Comparison of ENCODE assay signal across 21 cellular contexts in genomic region chr5:9115093-9115492, GRCh38.
"Had no signal": no experiment of that assay in that cellular context is flagged by ENCODE, and none has a peak within 500 bp of the region (broad histone marks: within the 10 kb centered on the region; RNA-seq: fewer than 3 reads in every experiment).

No MANE protein-coding gene starts in this region.

- H3K4me1 Mint-ChIP-seq: natural killer cell; stimulated activated naive B cell treated with anti-CD40 and anti-IgM and Interleukin-4, amounts not matched to agents 10 μg/mL and 1 μg/mL and 100 μg/mL, for 72 hours had no signal

- H2AFZ ChIP-seq: parathyroid adenoma had no signal

- DNase-seq: central memory CD4-positive, alpha-beta T cell; dorsolateral prefrontal cortex; effector CD4-positive, alpha-beta T cell; kidney; left lung; mesendoderm; midbrain; natural killer cell; stimulated activated CD4-positive, alpha-beta T cell treated with anti-CD3 and anti-CD28 coated beads, Interleukin-4, amount 100 ng/mL, for 4 hours; stimulated activated naive B cell treated with anti-CD40 and anti-IgM and Interleukin-4, amounts not matched to agents 10 μg/mL and 1 μg/mL and 100 μg/mL, for 72 hours; upper lobe of left lung had no signal

- ATAC-seq: esophagus mucosa; left lung; natural killer cell; sciatic nerve; stimulated activated naive B cell treated with anti-CD40 and anti-IgM and Interleukin-4, amounts not matched to agents 10 μg/mL and 1 μg/mL and 100 μg/mL, for 72 hours had no signal

- H3K27ac ChIP-seq: dorsolateral prefrontal cortex, epithelial cell of prostate, left lung, neutrophil, parathyroid adenoma, right atrium auricular region, thoracic aorta, tibial nerve, upper lobe of left lung had no signal

- H3K36me3 ChIP-seq: left lung, neutrophil, right atrium auricular region, thoracic aorta, upper lobe of left lung had no signal

- H3K27me3 Mint-ChIP-seq: stimulated activated naive B cell treated with anti-CD40 and anti-IgM and Interleukin-4, amounts not matched to agents 10 μg/mL and 1 μg/mL and 100 μg/mL, for 72 hours; stimulated activated naive CD8-positive, alpha-beta T cell treated with anti-CD3 and anti-CD28 coated beads, Interleukin-15, Interleukin-2, amounts not matched to agents 100 ng/mL and 50 ng/mL, for 24 hours had no signal

- H3K79me2 ChIP-seq: parathyroid adenoma had no signal

- H3K36me3 Mint-ChIP-seq: natural killer cell; stimulated activated naive B cell treated with anti-CD40 and anti-IgM and Interleukin-4, amounts not matched to agents 10 μg/mL and 1 μg/mL and 100 μg/mL, for 72 hours had no signal

- H3K9ac ChIP-seq: parathyroid adenoma had no signal

- H3K27me3 ChIP-seq: dorsolateral prefrontal cortex, left lung, neutrophil, right atrium auricular region, tibial nerve, upper lobe of left lung had no signal

- H3K4me3 Mint-ChIP-seq: natural killer cell; stimulated activated naive B cell treated with anti-CD40 and anti-IgM and Interleukin-4, amounts not matched to agents 10 μg/mL and 1 μg/mL and 100 μg/mL, for 72 hours; stimulated activated naive CD8-positive, alpha-beta T cell treated with anti-CD3 and anti-CD28 coated beads, Interleukin-15, Interleukin-2, amounts not matched to agents 100 ng/mL and 50 ng/mL, for 24 hours had no signal

- H3K9me3 ChIP-seq: left lung, neutrophil, thoracic aorta, upper lobe of left lung had no signal

- H3K4me1 ChIP-seq: left lung, parathyroid adenoma, right atrium auricular region, tibial nerve, upper lobe of left lung had no signal

- H3K27ac Mint-ChIP-seq: natural killer cell; progenitor cell of endocrine pancreas; stimulated activated naive B cell treated with anti-CD40 and anti-IgM and Interleukin-4, amounts not matched to agents 10 μg/mL and 1 μg/mL and 100 μg/mL, for 72 hours; stimulated activated naive CD8-positive, alpha-beta T cell treated with anti-CD3 and anti-CD28 coated beads, Interleukin-15, Interleukin-2, amounts not matched to agents 100 ng/mL and 50 ng/mL, for 24 hours had no signal

- H3K4me3 ChIP-seq: dorsolateral prefrontal cortex, left lung, right atrium auricular region, thoracic aorta, tibial nerve, upper lobe of left lung had no signal
